ENCODE assay signal across 27 cellular contexts in the genomic region with DNA sequence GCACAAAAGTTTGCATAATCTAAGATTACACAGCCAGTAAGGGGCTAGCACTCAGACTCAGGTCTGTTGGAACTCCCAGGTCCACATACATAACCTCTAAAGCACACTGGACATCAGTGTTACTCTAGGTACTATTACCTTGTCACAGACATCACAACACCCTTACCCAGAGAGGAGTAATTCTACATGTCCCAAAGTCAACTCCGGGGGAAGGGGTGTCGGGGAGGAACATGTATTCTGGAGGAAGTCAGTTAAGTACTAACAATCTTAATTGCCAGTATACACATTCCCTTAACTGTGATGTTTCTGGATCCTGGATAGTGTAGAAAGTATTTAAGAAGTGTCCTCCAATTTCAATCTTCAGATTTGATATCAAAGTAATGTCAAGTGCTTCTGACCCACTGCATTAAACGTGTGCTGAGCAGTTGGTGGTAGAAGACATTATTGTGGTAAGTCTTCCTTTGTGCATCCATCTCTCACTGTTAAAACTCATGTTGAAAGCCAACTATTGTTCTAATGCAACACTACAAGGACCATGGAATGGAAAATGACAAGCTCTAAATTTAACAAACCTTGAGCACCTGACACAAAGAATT.
"Had no signal": no experiment of that assay in that cellular context is flagged by ENCODE, and none has a peak within 500 bp of the region (broad histone marks: within the 10 kb centered on the region; RNA-seq: fewer than 3 reads in every experiment).

No MANE protein-coding gene starts in this region.

- H3K27me3 ChIP-seq: ovary, right lobe of liver, sigmoid colon, suprapubic skin, testis, tibial artery, transverse colon, upper lobe of right lung, uterus had no signal

- H3K4me1 ChIP-seq: parathyroid adenoma, psoas muscle, sigmoid colon, suprapubic skin, testis, tibial artery, transverse colon, upper lobe of right lung, uterus had no signal

- ATAC-seq: naive thymus-derived CD8-positive, alpha-beta T cell; natural killer cell treated with Interleukin-12 subunit alpha and Interleukin-12 subunit beta and Interleukin-15 and Interleukin-18, amount 100 ng/mL, for 72 hours; psoas muscle; right cardiac atrium; stimulated activated memory B cell treated with anti-CD40 and anti-IgM and Interleukin-4, amounts not matched to agents 10 μg/mL and 1 μg/mL and 100 μg/mL, for 72 hours; stimulated activated naive CD8-positive, alpha-beta T cell treated with anti-CD3 and anti-CD28 coated beads, Interleukin-15, amount 100 ng/mL, for 72 hours; stimulated activated naive CD8-positive, alpha-beta T cell treated with anti-CD3 and anti-CD28 coated beads, Interleukin-15, Interleukin-2, amounts not matched to agents 100 U/mL and 50 U/mL, for 24 hours; upper lobe of right lung had no signal

- H3K27ac ChIP-seq: ovary, parathyroid adenoma, psoas muscle, sigmoid colon, suprapubic skin, testis, tibial artery, transverse colon, upper lobe of right lung, uterus had no signal

- H3K9ac ChIP-seq: parathyroid adenoma had no signal

- H3K79me2 ChIP-seq: parathyroid adenoma had no signal

- H2AFZ ChIP-seq: parathyroid adenoma had no signal

- H3K4me3 ChIP-seq: ovary, psoas muscle, right lobe of liver, sigmoid colon, suprapubic skin, testis, tibial artery, transverse colon, upper lobe of right lung, uterus had no signal

- FAIRE-seq: small intestine had no signal

- H3K9me3 ChIP-seq: ovary, psoas muscle, right lobe of liver, sigmoid colon, suprapubic skin, testis, tibial artery, transverse colon, upper lobe of right lung, uterus had no signal

- DNase-seq: naive thymus-derived CD8-positive, alpha-beta T cell; nephron progenitor cell; occipital lobe; ovary; posterior cingulate gyrus; psoas muscle; right cardiac atrium; right lobe of liver; sigmoid colon; small intestine; stimulated activated CD4-positive, alpha-beta T cell treated with anti-CD3 and anti-CD28 coated beads, Interleukin-15, amount 100 ng/mL, for 24 hours; stimulated activated CD4-positive, alpha-beta T cell treated with anti-CD3 and anti-CD28 coated beads, Interleukin-4, amount 100 ng/mL, for 1 hour; stimulated activated CD4-positive, alpha-beta T cell treated with anti-CD3 and anti-CD28 coated beads, Interleukin-4, amount 100 ng/mL, for 4 hours; stimulated activated CD8-positive, alpha-beta memory T cell treated with anti-CD3 and anti-CD28 coated beads, Interleukin-4, amount 100 ng/mL, for 48 hours; stimulated activated naive CD4-positive, alpha-beta T cell; stimulated activated naive CD8-positive, alpha-beta T cell treated with anti-CD3 and anti-CD28 coated beads, Interleukin-15, amount 100 ng/mL, for 72 hours; stimulated activated naive CD8-positive, alpha-beta T cell treated with anti-CD3 and anti-CD28 coated beads, Interleukin-15, Interleukin-2, amounts not matched to agents 100 U/mL and 50 U/mL, for 24 hours; substantia nigra; testis; tibial artery; transverse colon; upper lobe of right lung; uterus had no signal

- H3K36me3 ChIP-seq: ovary, right lobe of liver, sigmoid colon, suprapubic skin, tibial artery, transverse colon, upper lobe of right lung, uterus had no signal
